In genomic region chr2:197011777-197012641, GRCh38 we compare ENCODE assay signal across 8 cellular contexts.
DNase-seq lines count a peak whose midpoint lies in the region; ATAC-seq and TF ChIP-seq lines count a peak whose summit lies in the region.

No MANE protein-coding gene starts in this region.

- DNase-seq in AG04450 (ENCODE audit: low read depth, low spot score) (no peak), NCI-H82 (lab: John Stamatoyannopoulos, UW) (peak; percentile 78), amniotic stem cell (lab: John Stamatoyannopoulos, UW) (peak; percentile 26), left cardiac atrium (no peak), sigmoid colon (no peak)

- peaks cover 0 to 31% (median 3%) of the 10 kb centered on the region in 4 donors for H3K36me3 ChIP-seq in sigmoid colon

- H3K4me1 ChIP-seq in sigmoid colon: no peaks in the 10 kb centered on the region

- H3K9me3 ChIP-seq in AG04450 (ENCODE audit: control insufficient read depth, insufficient read depth, low read length) (no peaks in the 10 kb centered on the region), sigmoid colon (no peaks in the 10 kb centered on the region)

- POLR2A ChIA-PET in AG04450 (lab: Yijun Ruan, JAX): no interaction called here

- CTCF ChIA-PET in AG04450 (lab: Charles Lee): interaction anchor here (0.5 to 2.6 kb wide), 38 partner anchors 8 to 768 kb away, joined by 3 to 13 read pairs (median 4); no protein-coding TSS in a partner anchor

- WGBS in sigmoid colon, 2 donors: 27 to 56% methylated on average over 5 of the region's 5 CpGs

- no peak overlapping the region for H3K4me3 ChIP-seq in AG04450 (ENCODE audit: low read depth, low read length)
- H3K4me3 ChIP-seq in sigmoid colon: no peak overlapping the region

- ATAC-seq in HG03432 (IDR thresholded peaks at IDR 0.05; ENCODE audit: unreplicated experiment): peak; percentile 73
- peak; percentile 59 to 67 for ATAC-seq in left cardiac atrium
- no peak for ATAC-seq in HG02840 (IDR thresholded peaks at IDR 0.05; ENCODE audit: low FRiP score, unreplicated experiment)

- H3K27me3 ChIP-seq in AG04450 (ENCODE audit: control insufficient read depth, insufficient read depth, low read length) (no peaks in the 10 kb centered on the region), sigmoid colon (no peaks in the 10 kb centered on the region)

- TF ChIP-seq EP300 in sigmoid colon (IDR thresholded peaks at IDR 0.05): no peak

- no peak overlapping the region for H3K27ac ChIP-seq in AG04450 (ENCODE audit: low read depth, low read length)
- H3K27ac ChIP-seq in sigmoid colon: no peak overlapping the region

- intact Hi-C loops in left cardiac atrium (cut with DNase I): loop anchor here (5.0 to 10.0 kb wide), 2 partner anchors 163 to 365 kb away; no protein-coding TSS in a partner anchor
- intact Hi-C loops in sigmoid colon (cut with DNase I): loop anchor here (2.0 to 5.0 kb wide), 2 partner anchors 300 to 367 kb away; partner anchors contain the start of gene ANKRD44

- TF ChIP-seq POLR2A in sigmoid colon (IDR thresholded peaks at IDR 0.05): no peak

- TF ChIP-seq CTCF in AG04450 (IDR thresholded peaks at IDR 0.05; ENCODE audit: low read depth, low read length): peak; percentile 91
- peak; percentile 87 for TF ChIP-seq CTCF in GM12872 (IDR thresholded peaks at IDR 0.05; ENCODE audit: insufficient read depth, low read depth, low read length)
- peak; percentile 23 to 71 (median 66) for TF ChIP-seq CTCF in sigmoid colon (IDR thresholded peaks at IDR 0.05)

Comparison
In these comparisons a context has a peak if more than half of its experiments do, and no peak if none do; other contexts are left out.
1. DNase-seq: peak in NCI-H82 (single experiment) and amniotic stem cell (single experiment); none in AG04450 (single experiment), left cardiac atrium (single experiment) and sigmoid colon (single experiment).
2. Peak in every context shown above with its lines, with median percentiles within 50 percentile points of each other: CTCF ChIP-seq.